ENCODE assay signal across 1 cellular context in the genomic region with DNA sequence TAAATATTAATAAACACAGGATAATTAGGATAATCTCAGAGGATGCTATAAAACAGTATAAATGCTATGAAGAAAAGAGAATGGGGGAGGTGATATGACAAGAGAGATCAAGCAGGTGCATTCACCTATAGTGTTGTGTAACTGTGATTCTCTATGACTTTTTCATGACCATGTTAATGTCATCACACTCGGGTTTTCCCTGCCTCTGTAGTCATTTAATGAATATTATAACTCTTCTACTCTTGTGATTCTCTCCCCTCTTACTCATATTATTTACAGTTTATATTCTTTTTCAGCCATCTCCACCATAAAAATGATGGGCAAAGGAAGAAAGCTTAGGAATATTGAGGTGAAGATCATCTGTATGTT.
TF ChIP-seq lines count a peak whose summit lies in the region.

No MANE protein-coding gene starts in this region.

TF ChIP-seq in SK-N-SH treated with all-trans-retinoic acid at 6 μM for 48 hours, 23 proteins besides CTCF, POLR2A, EP300 and RAD21 (continued from another document):
- TF ChIP-seq ISL1 (CRISPR knock-in tag; IDR thresholded peaks at IDR 0.05) = no peak
- no peak for TF ChIP-seq TOX (CRISPR knock-in tag; IDR thresholded peaks at IDR 0.05; ENCODE audit: borderline replicate concordance)
- TF ChIP-seq, protein P1, sequence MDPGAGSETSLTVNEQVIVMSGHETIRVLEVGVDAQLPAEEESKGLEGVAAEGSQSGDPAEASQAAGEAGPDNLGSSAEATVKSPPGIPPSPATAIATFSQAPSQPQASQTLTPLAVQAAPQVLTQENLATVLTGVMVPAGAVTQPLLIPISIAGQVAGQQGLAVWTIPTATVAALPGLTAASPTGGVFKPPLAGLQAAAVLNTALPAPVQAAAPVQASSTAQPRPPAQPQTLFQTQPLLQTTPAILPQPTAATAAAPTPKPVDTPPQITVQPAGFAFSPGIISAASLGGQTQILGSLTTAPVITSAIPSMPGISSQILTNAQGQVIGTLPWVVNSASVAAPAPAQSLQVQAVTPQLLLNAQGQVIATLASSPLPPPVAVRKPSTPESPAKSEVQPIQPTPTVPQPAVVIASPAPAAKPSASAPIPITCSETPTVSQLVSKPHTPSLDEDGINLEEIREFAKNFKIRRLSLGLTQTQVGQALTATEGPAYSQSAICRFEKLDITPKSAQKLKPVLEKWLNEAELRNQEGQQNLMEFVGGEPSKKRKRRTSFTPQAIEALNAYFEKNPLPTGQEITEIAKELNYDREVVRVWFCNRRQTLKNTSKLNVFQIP (CRISPR knock-in tag; IDR thresholded peaks at IDR 0.05; ENCODE audit: borderline replicate concordance, low read depth) = no peak
- no peak for TF ChIP-seq GLIS3 (CRISPR knock-in tag; IDR thresholded peaks at IDR 0.05)
- no peak for TF ChIP-seq BACH2 (CRISPR knock-in tag; IDR thresholded peaks at IDR 0.05; ENCODE audit: borderline replicate concordance)
- no peak for TF ChIP-seq ZNF8 (CRISPR knock-in tag; IDR thresholded peaks at IDR 0.05)
- TF ChIP-seq ZFP3 (CRISPR knock-in tag; IDR thresholded peaks at IDR 0.05) = no peak
- no peak for TF ChIP-seq ZNF565 (CRISPR knock-in tag; conservative IDR thresholded peaks at IDR 0.05; ENCODE audit: low read depth)
- no peak for TF ChIP-seq ZNF70 (CRISPR knock-in tag; IDR thresholded peaks at IDR 0.05)
- TF ChIP-seq TCF4 (CRISPR knock-in tag; IDR thresholded peaks at IDR 0.05; ENCODE audit: borderline replicate concordance) = no peak
- TF ChIP-seq ZFP30 (CRISPR knock-in tag; IDR thresholded peaks at IDR 0.05) = no peak
- no peak for TF ChIP-seq OSR1 (CRISPR knock-in tag; IDR thresholded peaks at IDR 0.05)
- no peak for TF ChIP-seq CSDC2 (CRISPR knock-in tag; IDR thresholded peaks at IDR 0.05)
TF ChIP-seq in SK-N-SH treated with all-trans-retinoic acid at 6 μM for 48 hours: peak in this region for 0.
